In genomic region chr12:118126119-118126757, GRCh38 we compare ENCODE assay signal across 1 cellular context.
A peak's percentile ranks its signal among the peaks of the same experiment; 100 is the strongest.
TF ChIP-seq lines count a peak whose summit lies in the region.

No MANE protein-coding gene starts in this region.

TF ChIP-seq in HepG2, 621 proteins besides CTCF, POLR2A, EP300 and RAD21 (continued from another document and continues in another):
- TF ChIP-seq ARID5B (CRISPR knock-in tag; IDR thresholded peaks at IDR 0.05) (peak; percentile 87), POLR2G (IDR thresholded peaks at IDR 0.05; ENCODE audit: low read depth, low read length) (no peak), ATF7 (IDR thresholded peaks at IDR 0.05) (no peak), ATF7 (CRISPR knock-in tag; IDR thresholded peaks at IDR 0.05) (0 out of 2 replicates have a peak, but pooled peaks have one; percentile 49), POGK (CRISPR knock-in tag; conservative IDR thresholded peaks at IDR 0.05) (peak; percentile 43; the same call in 1 of the 2 replicates), YEATS4 (CRISPR knock-in tag; IDR thresholded peaks at IDR 0.05; ENCODE audit: borderline replicate concordance) (no peak), ATF3 (CRISPR knock-in tag; IDR thresholded peaks at IDR 0.05) (0 out of 2 replicates have a peak, but pooled peaks have one; percentile 4), NFKBIZ (CRISPR knock-in tag; IDR thresholded peaks at IDR 0.05) (peak; percentile 28; the same call in 1 of the 2 replicates), PATZ1 (CRISPR knock-in tag; IDR thresholded peaks at IDR 0.05) (peak; percentile 51; the same call in 1 of the 2 replicates), DPF2 (CRISPR knock-in tag; IDR thresholded peaks at IDR 0.05; ENCODE audit: borderline replicate concordance, low read depth) (0 out of 2 replicates have a peak, but pooled peaks have one; percentile 50), KLF13 (CRISPR knock-in tag; IDR thresholded peaks at IDR 0.05) (no peak), KDM2A (CRISPR knock-in tag; IDR thresholded peaks at IDR 0.05; ENCODE audit: borderline replicate concordance, low read depth) (no peak), ZHX2 (IDR thresholded peaks at IDR 0.05; ENCODE audit: low read depth) (no peak), ZHX2 (CRISPR knock-in tag; IDR thresholded peaks at IDR 0.05; ENCODE audit: borderline replicate concordance) (no peak), TGIF2 (CRISPR knock-in tag; IDR thresholded peaks at IDR 0.05) (no peak), ZNF556 (CRISPR knock-in tag; IDR thresholded peaks at IDR 0.05; ENCODE audit: borderline replicate concordance) (peak; percentile 82; the same call in 1 of the 2 replicates), ZNF644 (CRISPR knock-in tag; IDR thresholded peaks at IDR 0.05; ENCODE audit: low read depth) (0 out of 2 replicates have a peak, but pooled peaks have one; percentile 27), MXD3 (CRISPR knock-in tag; IDR thresholded peaks at IDR 0.05) (no peak), RXRA (CRISPR knock-in tag; IDR thresholded peaks at IDR 0.05) (peak; percentile 59), SAP130 (CRISPR knock-in tag; IDR thresholded peaks at IDR 0.05; ENCODE audit: low read depth) (peak; percentile 51), YEATS2 (CRISPR knock-in tag; IDR thresholded peaks at IDR 0.05; ENCODE audit: borderline replicate concordance) (peak; percentile 21; the same call in 1 of the 2 replicates), RARA (CRISPR knock-in tag; IDR thresholded peaks at IDR 0.05) (peak; percentile 91), NPAS2 (CRISPR knock-in tag; IDR thresholded peaks at IDR 0.05; ENCODE audit: borderline replicate concordance) (no peak), ZNF362 (CRISPR knock-in tag; IDR thresholded peaks at IDR 0.05; ENCODE audit: borderline replicate concordance) (0 out of 2 replicates have a peak, but pooled peaks have one; percentile 25), SKI (IDR thresholded peaks at IDR 0.05; ENCODE audit: partially characterized antibody) (peak; percentile 48), MXI1 (IDR thresholded peaks at IDR 0.05; ENCODE audit: borderline replicate concordance, low read depth, low read length) (no peak), YY1 (IDR thresholded peaks at IDR 0.05; ENCODE audit: insufficient read depth, insufficient replicate concordance, low read depth, low read length) (peak; percentile 67), ISL2 (CRISPR knock-in tag; IDR thresholded peaks at IDR 0.05) (peak; percentile 71; the same call in 1 of the 2 replicates), ZNF879 (CRISPR knock-in tag; IDR thresholded peaks at IDR 0.05) (no peak), ARID4A (CRISPR knock-in tag; IDR thresholded peaks at IDR 0.05; ENCODE audit: borderline replicate concordance) (peak; percentile 45; the same call in 1 of the 2 replicates), ELF4 (CRISPR knock-in tag; IDR thresholded peaks at IDR 0.05; ENCODE audit: borderline replicate concordance) (no peak), FOXA1 (IDR thresholded peaks at IDR 0.05) (no peak), FOXA1 (CRISPR knock-in tag; IDR thresholded peaks at IDR 0.05) (peak; percentile 14; the same call in 1 of the 2 replicates), KDM6A (CRISPR knock-in tag; IDR thresholded peaks at IDR 0.05; ENCODE audit: low read depth) (peak; percentile 30; the same call in 1 of the 2 replicates), NR2F6 (IDR thresholded peaks at IDR 0.05) (peak; percentile 72), NR2F6 (CRISPR knock-in tag; IDR thresholded peaks at IDR 0.05) (peak; percentile 58; the same call in 1 of the 2 replicates), HMG20A (CRISPR knock-in tag; IDR thresholded peaks at IDR 0.05; ENCODE audit: borderline replicate concordance) (peak; percentile 72; the same call in 1 of the 2 replicates), TBX2 (CRISPR knock-in tag; IDR thresholded peaks at IDR 0.05; ENCODE audit: borderline replicate concordance) (peak; percentile 33; the same call in 1 of the 2 replicates), SMAD3 (CRISPR knock-in tag; IDR thresholded peaks at IDR 0.05) (no peak), CHD4 (IDR thresholded peaks at IDR 0.05; ENCODE audit: borderline replicate concordance, low read length) (no peak)
